In genomic region chr20:21235713-21236445, GRCh38 we compare ENCODE assay signal across 8 cellular contexts.
DNase-seq lines count a peak whose midpoint lies in the region; FAIRE-seq and TF ChIP-seq lines count a peak whose summit lies in the region.

No MANE protein-coding gene starts in this region.

- H3K9me3 Mint-ChIP-seq in activated naive CD8-positive, alpha-beta T cell treated with anti-CD3 and anti-CD28 coated beads for 36 hours: no peaks in the 10 kb centered on the region
- no peaks in the 10 kb centered on the region for H3K9me3 Mint-ChIP-seq in progenitor cell of endocrine pancreas (ENCODE audit: low read depth)

- H3K27me3 ChIP-seq in vagina: no peaks in the 10 kb centered on the region

- H3K4me3 ChIP-seq in vagina: no peak overlapping the region

- no peaks in the 10 kb centered on the region for H3K9me3 ChIP-seq in vagina

- H3K27ac Mint-ChIP-seq in activated naive CD8-positive, alpha-beta T cell treated with anti-CD3 and anti-CD28 coated beads for 36 hours: no peak overlapping the region
- no peak overlapping the region for H3K27ac Mint-ChIP-seq in progenitor cell of endocrine pancreas

- H3K36me3 Mint-ChIP-seq in activated naive CD8-positive, alpha-beta T cell treated with anti-CD3 and anti-CD28 coated beads for 36 hours: no peaks in the 10 kb centered on the region
- no peaks in the 10 kb centered on the region for H3K36me3 Mint-ChIP-seq in progenitor cell of endocrine pancreas (ENCODE audit: insufficient read depth)

- DNase-seq in AG08396 (ENCODE audit: low spot score): peak; percentile 46
- DNase-seq in GM19239 (ENCODE audit: insufficient read length, low spot score): peak; percentile 28
- peak; percentile 65 for DNase-seq in NCI-H1092 (lab: John Stamatoyannopoulos, UW)
- peak; percentile 63 for DNase-seq in SKM-1 treated with dmso at 0.1 percent for 144 hours (lab: John Stamatoyannopoulos, UW; ENCODE audit: unreplicated experiment)
- peak; percentile 55 for DNase-seq in activated naive CD8-positive, alpha-beta T cell treated with anti-CD3 and anti-CD28 coated beads for 36 hours
- DNase-seq in head of caudate nucleus: peak; percentile 64 to 94 (median 87)
- DNase-seq in progenitor cell of endocrine pancreas (ENCODE audit: low spot score, unreplicated experiment): peak; percentile 45
- DNase-seq in vagina (ENCODE audit: extremely low spot score in 2 of 2): no peak

- H3K27ac ChIP-seq in vagina: no peak overlapping the region

- H3K36me3 ChIP-seq in vagina: peaks cover 0 to 15% of the 10 kb centered on the region in 2 donors

- no peak for TF ChIP-seq POLR2A in vagina (IDR thresholded peaks at IDR 0.05)

- H3K4me1 Mint-ChIP-seq in activated naive CD8-positive, alpha-beta T cell treated with anti-CD3 and anti-CD28 coated beads for 36 hours: no peaks in the 10 kb centered on the region
- peaks cover 2% of the 10 kb centered on the region for H3K4me1 Mint-ChIP-seq in progenitor cell of endocrine pancreas (ENCODE audit: low read depth)

- TF ChIP-seq CTCF in progenitor cell of endocrine pancreas (IDR thresholded peaks at IDR 0.05; ENCODE audit: unreplicated experiment) (peak; percentile 76), vagina (IDR thresholded peaks at IDR 0.05) (peak; percentile 54 to 65 (median 57))

- no peaks in the 10 kb centered on the region for H3K4me1 ChIP-seq in vagina

- FAIRE-seq in GM19239 (lab: Jason Lieb, UNC): peak; percentile 83

- H3K27me3 Mint-ChIP-seq in activated naive CD8-positive, alpha-beta T cell treated with anti-CD3 and anti-CD28 coated beads for 36 hours: no peaks in the 10 kb centered on the region
- no peaks in the 10 kb centered on the region for H3K27me3 Mint-ChIP-seq in progenitor cell of endocrine pancreas

- H3K4me3 Mint-ChIP-seq in activated naive CD8-positive, alpha-beta T cell treated with anti-CD3 and anti-CD28 coated beads for 36 hours: no peak overlapping the region
- H3K4me3 Mint-ChIP-seq in progenitor cell of endocrine pancreas (ENCODE audit: low read depth): no peak overlapping the region

- intact Hi-C loops in head of caudate nucleus (cut with DNase I) (loop anchor here (1.0 to 10.0 kb wide), 5 partner anchors 66 to 399 kb away; partner anchors contain the start of genes KIZ and XRN2), vagina (cut with DNase I) (loop anchor here (2.0 kb wide), 1 partner anchor 269 kb away; no protein-coding TSS in a partner anchor)

Comparison
In these comparisons a context has a peak if more than half of its experiments do, and no peak if none do; other contexts are left out.
1. DNase-seq: peak in AG08396 (single experiment), GM19239 (single experiment), NCI-H1092 (single experiment), SKM-1 treated with dmso at 0.1 percent for 144 hours (single experiment), activated naive CD8-positive, alpha-beta T cell treated with anti-CD3 and anti-CD28 coated beads for 36 hours (single experiment), head of caudate nucleus (42 of 42) and progenitor cell of endocrine pancreas (single experiment); none in vagina (0 of 2).